8 cellular contexts compared by ENCODE assay signal in the genomic region with DNA sequence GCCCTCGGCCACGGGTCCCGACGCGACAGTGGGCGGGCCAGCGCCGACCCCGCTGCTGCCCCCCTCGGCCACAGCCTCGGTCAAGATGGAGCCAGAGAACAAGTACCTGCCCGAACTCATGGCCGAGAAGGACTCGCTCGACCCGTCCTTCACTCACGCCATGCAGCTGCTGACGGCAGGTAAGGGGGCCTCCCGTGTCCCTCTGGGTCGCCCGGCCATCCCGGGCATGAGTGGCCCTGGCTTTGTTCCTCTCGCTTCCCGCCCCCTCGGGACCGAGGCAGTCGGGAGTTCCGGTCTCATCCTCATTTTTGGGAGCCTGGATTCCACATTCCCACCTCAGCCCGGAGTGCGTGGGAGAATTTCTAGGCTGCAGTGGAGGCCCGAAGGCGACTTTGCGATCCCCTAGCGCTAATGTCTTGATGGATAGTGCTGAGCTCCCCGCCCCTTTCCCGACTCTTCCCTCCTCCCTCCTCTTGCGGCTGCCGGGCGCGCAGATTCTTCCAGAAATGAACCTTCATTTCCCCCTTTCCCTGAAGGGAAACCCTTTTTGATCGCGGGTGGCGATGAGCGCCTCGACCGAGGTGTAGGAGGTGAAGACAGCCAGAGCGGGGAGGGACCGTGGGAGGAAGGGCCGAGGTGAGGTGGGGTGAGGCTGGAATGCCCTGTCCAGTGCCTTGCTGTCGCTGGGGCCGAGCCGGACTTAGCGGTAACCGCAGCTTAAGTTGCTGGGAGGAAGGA.
DNase-seq lines count a peak whose midpoint lies in the region; TF ChIP-seq lines count a peak whose summit lies in the region.

No MANE protein-coding gene starts in this region.

- no peak for TF ChIP-seq CTCF in epithelial cell of esophagus (IDR thresholded peaks at IDR 0.05; ENCODE audit: insufficient read depth, low read depth, low read length, missing control alignments)

- POLR2A ChIA-PET in HEK293T (lab: Yijun Ruan, JAX): interaction anchor here (0.6 to 2.6 kb wide), 12 partner anchors 9 to 136 kb away, joined by 3 to 14 read pairs (median 4); partner anchors contain the start of genes KPNA6 and PTP4A2

- DNase-seq in DMS 273 (lab: John Stamatoyannopoulos, UW; ENCODE audit: unreplicated experiment) (peak; percentile 68), DMS 273 treated with DMSO at 0.1 percent for 48 hours (lab: John Stamatoyannopoulos, UW) (no peak), HEK293T (ENCODE audit: extremely low spot score) (peak; percentile 69), NAMALWA (ENCODE audit: low spot score) (peak; percentile 30), epithelial cell of esophagus (ENCODE audit: low read depth) (peak; percentile 61), midbrain (lab: John Stamatoyannopoulos, UW) (peak; percentile 27)
- peak; percentile 4 to 39 (median 20) for DNase-seq in activated CD8-positive, alpha-beta memory T cell treated with anti-CD3 and anti-CD28 coated beads for 48 hours (ENCODE audit: low read depth in 2 of 3, low spot score in 2 of 3)
- peak; percentile 7 for DNase-seq in stimulated activated CD8-positive, alpha-beta memory T cell treated with anti-CD3 and anti-CD28 coated beads, Interleukin-7, amount 100 ng/mL, for 24 hours (ENCODE audit: low read depth)

- peak overlapping the region; percentile 95 for H3K4me3 ChIP-seq in epithelial cell of esophagus (ENCODE audit: low read length)

- CTCF ChIA-PET in HEK293T (lab: Yijun Ruan, JAX): interaction anchor here (0.7 to 1.0 kb wide), 3 partner anchors 11 to 201 kb away, joined by 3 to 5 read pairs (median 3); no protein-coding TSS in a partner anchor

TF ChIP-seq in HEK293T, 16 proteins besides CTCF, POLR2A, EP300 and RAD21:
- peak; percentile 43; the same call in 1 of the 2 replicates for TF ChIP-seq L3MBTL2 (conservative IDR thresholded peaks at IDR 0.05)
- no peak for TF ChIP-seq FOXK2 (IDR thresholded peaks at IDR 0.05)
TF ChIP-seq in HEK293T: peak in this region for 1.
